In the genomic region with DNA sequence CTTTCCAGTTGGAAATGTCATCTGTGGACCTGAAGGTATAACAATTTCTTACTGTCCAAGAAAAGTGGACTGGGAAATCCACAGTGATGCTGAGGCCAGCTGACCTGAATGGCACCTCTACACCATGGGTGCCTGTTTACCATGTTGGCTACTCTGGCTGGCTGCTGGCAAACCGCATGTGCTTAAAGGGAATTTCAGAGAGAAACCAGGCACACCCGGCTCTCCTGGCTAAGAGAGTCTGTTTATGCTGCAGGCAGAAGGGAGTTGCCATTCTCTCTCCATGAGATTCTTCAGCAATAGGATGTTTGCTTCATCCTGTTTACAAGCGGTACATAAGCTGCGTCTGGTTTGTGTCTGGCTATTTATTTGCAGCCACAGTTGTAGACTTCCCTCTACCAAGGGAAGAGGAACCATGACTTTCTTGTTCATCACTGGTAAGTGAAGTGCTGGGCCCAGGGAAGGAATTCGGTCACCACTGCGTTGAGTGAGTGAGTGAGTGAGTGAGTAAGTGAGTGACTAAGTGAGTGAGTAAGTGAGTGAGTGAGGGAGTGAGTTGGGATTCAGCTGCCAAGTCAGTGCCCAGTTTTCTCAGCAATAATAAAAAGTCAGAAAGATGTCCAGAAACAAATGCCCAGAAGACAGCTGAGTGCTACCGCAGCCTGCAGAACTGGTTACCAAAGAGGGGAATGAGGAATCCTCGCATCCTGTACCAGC, we compare ENCODE assay signal across 17 cellular contexts.
DNase-seq lines count a peak whose midpoint lies in the region; TF ChIP-seq lines count a peak whose summit lies in the region.
"Had no signal": no experiment of that assay in that cellular context is flagged by ENCODE, and none has a peak within 500 bp of the region (broad histone marks: within the 10 kb centered on the region; RNA-seq: fewer than 3 reads in every experiment).

No MANE protein-coding gene starts in this region.

- H3K27ac ChIP-seq in RWPE1: no peak overlapping the region
- H3K27ac ChIP-seq: KMS-11, neural progenitor cell had no signal

- no peak overlapping the region for H3K4me3 ChIP-seq in epithelial cell of proximal tubule (ENCODE audit: low read depth, low read length)
- H3K4me3 ChIP-seq: lower lobe of right lung, neural progenitor cell, sigmoid colon had no signal

- CTCF ChIA-PET in RWPE1 (lab: Yijun Ruan, JAX): interaction anchor here (1.1 to 1.4 kb wide), 2 partner anchors 141 to 143 kb away, joined by 5 to 7 read pairs; no protein-coding TSS in a partner anchor

- POLR2A ChIA-PET in RWPE1 (lab: Yijun Ruan, JAX; ENCODE audit: low non-redundant PET): no interaction called here

- DNase-seq in Daoy (ENCODE audit: low read depth) (peak; percentile 65), RWPE1 (ENCODE audit: low spot score) (peak; percentile 45), epithelial cell of proximal tubule (ENCODE audit: low read depth) (peak; percentile 22), occipital lobe (lab: John Stamatoyannopoulos, UW) (peak; percentile 34), GF-D8 (lab: John Stamatoyannopoulos, UW) (no peak), HUDEP-2 (lab: John Stamatoyannopoulos, UW; ENCODE audit: unreplicated experiment in 76 of 76) (no peak), NCI-H1417 treated with DMSO at 0.1 percent for 48 hours (lab: John Stamatoyannopoulos, UW) (no peak), DMS 273 treated with DMSO at 0.1 percent for 48 hours (lab: John Stamatoyannopoulos, UW) (no peak)
- DNase-seq: activated CD4-positive, alpha-beta T cell treated with anti-CD3 and anti-CD28 coated beads, Interleukin-2, amount 10 ng/mL, durations not matched to agents 24 days and 14 days; cortex of kidney; GOT3; lower lobe of right lung; NCI-H1930; sigmoid colon; stimulated activated naive B cell treated with anti-CD40 and anti-IgM and Interleukin-4, amounts not matched to agents 10 μg/mL and 1 μg/mL and 100 μg/mL, for 72 hours had no signal

- TF ChIP-seq CTCF in RWPE1 (conservative IDR thresholded peaks at IDR 0.05; ENCODE audit: low read depth): no peak
- TF ChIP-seq CTCF in epithelial cell of proximal tubule (conservative IDR thresholded peaks at IDR 0.05; ENCODE audit: low read depth, low read length): no peak

Comparison
In these comparisons a context has a peak if more than half of its experiments do, and no peak if none do; other contexts are left out.
1. DNase-seq: peak in Daoy (single experiment), RWPE1 (single experiment), epithelial cell of proximal tubule (single experiment) and occipital lobe (single experiment); none in GF-D8 (single experiment), HUDEP-2 (0 of 76), NCI-H1417 treated with DMSO at 0.1 percent for 48 hours (single experiment) and DMS 273 treated with DMSO at 0.1 percent for 48 hours (single experiment).